In the genomic region with DNA sequence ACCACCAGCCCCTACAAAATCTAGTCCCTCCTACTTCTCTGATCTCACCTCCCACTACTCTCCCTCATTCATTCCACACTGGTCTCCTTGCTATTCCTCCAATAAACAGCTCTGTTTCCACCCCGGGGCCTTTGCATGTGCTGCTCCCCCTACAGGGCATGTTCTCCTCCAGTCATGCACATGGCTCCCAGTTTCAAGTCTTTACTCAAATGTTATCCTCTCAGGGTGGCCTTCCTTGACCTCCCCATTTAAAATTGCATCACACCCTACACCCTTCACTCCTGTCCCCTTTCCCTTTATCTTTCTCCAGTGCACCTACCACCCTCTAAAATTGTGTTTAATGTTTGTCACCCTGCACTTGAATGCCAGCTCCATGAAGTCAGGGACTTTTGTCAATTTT, we compare ENCODE assay signal across 11 cellular contexts.
DNase-seq lines count a peak whose midpoint lies in the region; ATAC-seq, FAIRE-seq and TF ChIP-seq lines count a peak whose summit lies in the region.
"Had no signal": no experiment of that assay in that cellular context is flagged by ENCODE, and none has a peak within 500 bp of the region (broad histone marks: within the 10 kb centered on the region; RNA-seq: fewer than 3 reads in every experiment).

No MANE protein-coding gene starts in this region.

- no peaks in the 10 kb centered on the region for H3K4me1 Mint-ChIP-seq in activated CD4-positive, alpha-beta T cell treated with anti-CD3 and anti-CD28 coated beads for 36 hours
- no peaks in the 10 kb centered on the region for H3K4me1 Mint-ChIP-seq in activated CD4-positive, alpha-beta T cell treated with anti-CD3 and anti-CD28 coated beads, Interleukin-2, amount 10 ng/mL, durations not matched to agents 7 days and 5 days
- H3K4me1 Mint-ChIP-seq in HFFc6 (ENCODE audit: low read depth) (peaks cover 36% of the 10 kb centered on the region), osteocyte (ENCODE audit: unreplicated experiment) (peaks cover 10% of the 10 kb centered on the region)

- CTCF ChIA-PET in activated CD4-positive, alpha-beta T cell treated with anti-CD3 and anti-CD28 coated beads for 36 hours (lab: Charles Lee), result no interaction called here
- CTCF ChIA-PET in activated CD4-positive, alpha-beta T cell treated with anti-CD3 and anti-CD28 coated beads, Interleukin-2, amount 10 ng/mL, durations not matched to agents 7 days and 5 days (lab: Charles Lee), result interaction anchor here (1.0 kb wide), 1 partner anchor 20 kb away, joined by 3 read pairs; no protein-coding TSS in a partner anchor

- no peak overlapping the region for H3K4me3 ChIP-seq in adrenal gland

- DNase-seq in activated CD4-positive, alpha-beta T cell treated with anti-CD3 and anti-CD28 coated beads for 36 hours, result peak; percentile 41
- DNase-seq in activated CD4-positive, alpha-beta T cell treated with anti-CD3 and anti-CD28 coated beads, Interleukin-2, amount 10 ng/mL, durations not matched to agents 7 days and 5 days, result no peak
- DNase-seq in HFFc6 (no peak), adrenal gland (peak in 5 of 7 donors; percentile 32 to 60 (median 49)), osteocyte (ENCODE audit: extremely low spot score, unreplicated experiment) (peak; percentile 64), HTR-8/SVneo (ENCODE audit: insufficient read length, low spot score) (no peak), H54 (ENCODE audit: insufficient read length, low spot score) (no peak)
- no peak for DNase-seq in stimulated activated naive CD4-positive, alpha-beta T cell (lab: John Stamatoyannopoulos, UW)
- DNase-seq: islet precursor cell, NCI-H1048 had no signal

- FAIRE-seq in HTR-8/SVneo (lab: Jason Lieb, UNC), result no peak
- no peak for FAIRE-seq in H54 (lab: Jason Lieb, UNC)

- no peak overlapping the region for H3K27ac Mint-ChIP-seq in activated CD4-positive, alpha-beta T cell treated with anti-CD3 and anti-CD28 coated beads for 36 hours
- H3K27ac Mint-ChIP-seq in activated CD4-positive, alpha-beta T cell treated with anti-CD3 and anti-CD28 coated beads, Interleukin-2, amount 10 ng/mL, durations not matched to agents 7 days and 5 days, result no peak overlapping the region
- H3K27ac Mint-ChIP-seq in HFFc6, result no peak overlapping the region
- H3K27ac Mint-ChIP-seq in osteocyte (ENCODE audit: unreplicated experiment), result no peak overlapping the region
- H3K27ac Mint-ChIP-seq: naive thymus-derived CD4-positive, alpha-beta T cell had no signal

- TF ChIP-seq CTCF in HFFc6 (IDR thresholded peaks at IDR 0.05) (peak; percentile 59), adrenal gland (IDR thresholded peaks at IDR 0.05) (peak in 3 of 6 experiments; percentile 29 to 39 (median 35)), osteocyte (IDR thresholded peaks at IDR 0.05) (peak; percentile 23)

- peaks cover 10 to 24% of the 10 kb centered on the region in 2 donors for H3K4me1 ChIP-seq in adrenal gland (replicated peaks in 1 of 2)

- intact Hi-C loops in activated CD4-positive, alpha-beta T cell treated with anti-CD3 and anti-CD28 coated beads for 36 hours (cut with DNase I, micrococcal nuclease), result no loop called here
- intact Hi-C loops in adrenal gland (cut with DNase I), result loop anchor here (5.0 kb wide), 2 partner anchors 185 to 190 kb away; no protein-coding TSS in a partner anchor

- POLR2A ChIA-PET in activated CD4-positive, alpha-beta T cell treated with anti-CD3 and anti-CD28 coated beads for 36 hours (lab: Charles Lee), result no interaction called here
- POLR2A ChIA-PET in activated CD4-positive, alpha-beta T cell treated with anti-CD3 and anti-CD28 coated beads, Interleukin-2, amount 10 ng/mL, durations not matched to agents 7 days and 5 days (lab: Charles Lee), result no interaction called here

- H3K27ac ChIP-seq in adrenal gland, result peak overlapping the region in 1 of 5 donors; percentile 87

- no peaks in the 10 kb centered on the region for H3K36me3 Mint-ChIP-seq in activated CD4-positive, alpha-beta T cell treated with anti-CD3 and anti-CD28 coated beads for 36 hours (ENCODE audit: low read depth)
- no peaks in the 10 kb centered on the region for H3K36me3 Mint-ChIP-seq in activated CD4-positive, alpha-beta T cell treated with anti-CD3 and anti-CD28 coated beads, Interleukin-2, amount 10 ng/mL, durations not matched to agents 7 days and 5 days (ENCODE audit: low read depth)
- H3K36me3 Mint-ChIP-seq in HFFc6 (ENCODE audit: low read depth) (peaks cover 5% of the 10 kb centered on the region), osteocyte (ENCODE audit: unreplicated experiment) (peaks cover 4% of the 10 kb centered on the region)

- peaks cover 5% of the 10 kb centered on the region for H3K27me3 Mint-ChIP-seq in activated CD4-positive, alpha-beta T cell treated with anti-CD3 and anti-CD28 coated beads for 36 hours
- H3K27me3 Mint-ChIP-seq in activated CD4-positive, alpha-beta T cell treated with anti-CD3 and anti-CD28 coated beads, Interleukin-2, amount 10 ng/mL, durations not matched to agents 7 days and 5 days, result peaks cover 10% of the 10 kb centered on the region
- H3K27me3 Mint-ChIP-seq in HFFc6 (ENCODE audit: insufficient read depth) (peaks cover 5% of the 10 kb centered on the region; the same call in 1 of the 2 replicates), osteocyte (ENCODE audit: unreplicated experiment) (peaks cover 9% of the 10 kb centered on the region)

- H3K9me3 Mint-ChIP-seq in activated CD4-positive, alpha-beta T cell treated with anti-CD3 and anti-CD28 coated beads for 36 hours (ENCODE audit: low read depth), result peaks cover 4% of the 10 kb centered on the region
- H3K9me3 Mint-ChIP-seq in activated CD4-positive, alpha-beta T cell treated with anti-CD3 and anti-CD28 coated beads, Interleukin-2, amount 10 ng/mL, durations not matched to agents 7 days and 5 days, result peaks cover 3% of the 10 kb centered on the region
- peaks cover 11% of the 10 kb centered on the region for H3K9me3 Mint-ChIP-seq in HFFc6
- peaks cover 5% of the 10 kb centered on the region for H3K9me3 Mint-ChIP-seq in osteocyte (ENCODE audit: unreplicated experiment)

- H3K9me3 ChIP-seq in adrenal gland (replicated peaks in 1 of 3), result no peaks in the 10 kb centered on the region

- no peak overlapping the region for H3K4me3 Mint-ChIP-seq in activated CD4-positive, alpha-beta T cell treated with anti-CD3 and anti-CD28 coated beads for 36 hours
- H3K4me3 Mint-ChIP-seq in activated CD4-positive, alpha-beta T cell treated with anti-CD3 and anti-CD28 coated beads, Interleukin-2, amount 10 ng/mL, durations not matched to agents 7 days and 5 days, result no peak overlapping the region
- H3K4me3 Mint-ChIP-seq in HFFc6, result no peak overlapping the region
- no peak overlapping the region for H3K4me3 Mint-ChIP-seq in osteocyte (ENCODE audit: unreplicated experiment)
- H3K4me3 Mint-ChIP-seq: naive thymus-derived CD4-positive, alpha-beta T cell had no signal

- peak; percentile 39 for ATAC-seq in activated CD4-positive, alpha-beta T cell treated with anti-CD3 and anti-CD28 coated beads for 36 hours
- ATAC-seq: naive thymus-derived CD4-positive, alpha-beta T cell had no signal

- TF ChIP-seq POLR2A in adrenal gland (IDR thresholded peaks at IDR 0.05) (no peak), H54 (IDR thresholded peaks at IDR 0.05; ENCODE audit: low read depth, low read length) (no peak)

- H3K36me3 ChIP-seq in adrenal gland (replicated peaks in 1 of 2), result no peaks in the 10 kb centered on the region

- no peaks in the 10 kb centered on the region for H3K27me3 ChIP-seq in adrenal gland

- WGBS in adrenal gland, 4 donors, result 82 to 94% (median 91%) methylated on average over 1 of the region's 1 CpG

Comparison
In these comparisons a context has a peak if more than half of its experiments do, and no peak if none do; other contexts are left out.
1. DNase-seq: peak in activated CD4-positive, alpha-beta T cell treated with anti-CD3 and anti-CD28 coated beads for 36 hours (single experiment), adrenal gland (5 of 7) and osteocyte (single experiment); none in activated CD4-positive, alpha-beta T cell treated with anti-CD3 and anti-CD28 coated beads, Interleukin-2, amount 10 ng/mL, durations not matched to agents 7 days and 5 days (single experiment), HFFc6 (single experiment), stimulated activated naive CD4-positive, alpha-beta T cell (0 of 6), HTR-8/SVneo (single experiment) and H54 (single experiment).
2. intact Hi-C loops: an anchor here in adrenal gland (5.0 kb wide); none called in activated CD4-positive, alpha-beta T cell treated with anti-CD3 and anti-CD28 coated beads for 36 hours.